In the genomic region with DNA sequence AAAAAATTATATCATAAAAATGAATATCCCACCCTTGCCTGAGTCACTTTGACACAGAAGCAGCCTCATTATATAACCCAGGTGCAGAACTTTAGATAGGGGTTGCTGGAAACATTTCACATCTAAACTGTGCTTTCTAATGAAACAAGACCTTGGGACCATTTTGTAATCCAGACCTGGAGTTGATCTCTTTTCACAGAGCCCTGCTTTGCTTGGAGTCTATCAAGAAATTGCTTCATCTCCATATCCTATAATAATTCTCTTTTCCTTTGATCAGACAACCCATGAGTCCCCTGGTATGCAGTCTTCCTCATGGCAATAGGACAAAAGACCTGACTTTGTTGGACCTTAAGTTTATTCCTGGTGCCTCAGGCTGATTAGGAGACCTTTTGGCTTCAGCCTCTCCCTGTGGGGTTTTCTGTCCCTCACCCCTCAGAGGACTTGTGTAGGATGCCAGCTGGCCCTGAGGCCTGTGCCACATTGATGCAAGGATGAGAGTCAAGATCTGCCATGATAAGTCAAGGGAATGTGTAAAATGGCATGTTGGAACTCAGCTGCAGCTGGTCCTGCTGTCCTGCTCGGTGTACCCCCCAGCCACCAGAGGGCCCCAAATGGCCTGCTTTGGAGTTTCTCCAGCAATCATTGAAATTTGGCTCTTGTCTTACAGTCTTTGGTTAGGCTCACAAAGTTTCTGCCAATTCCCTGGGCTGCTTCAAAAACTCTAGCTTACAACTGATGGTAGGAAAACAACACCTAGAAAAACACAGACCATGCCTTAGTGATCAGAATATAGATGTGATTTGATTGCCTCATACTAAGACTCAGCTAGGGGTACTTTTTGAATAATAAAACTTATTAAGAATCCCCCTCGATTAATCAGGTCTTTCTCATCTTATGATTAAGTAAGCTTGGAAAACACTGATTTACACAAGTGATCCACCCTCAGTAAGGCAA, we compare ENCODE assay signal across 8 cellular contexts.
A peak's percentile ranks its signal among the peaks of the same experiment; 100 is the strongest.
DNase-seq lines count a peak whose midpoint lies in the region; ATAC-seq and TF ChIP-seq lines count a peak whose summit lies in the region.

No MANE protein-coding gene starts in this region.

- H3K36me3 ChIP-seq in sigmoid colon, result no peaks in the 10 kb centered on the region

- 44 to 53% methylated on average over 2 of the region's 2 CpGs for WGBS in sigmoid colon, 2 donors

- ATAC-seq in HG03565 (IDR thresholded peaks at IDR 0.05; ENCODE audit: unreplicated experiment), result no peak

- H3K4me3 ChIP-seq in sigmoid colon, result no peak overlapping the region

- H3K4me1 ChIP-seq in sigmoid colon, result peaks cover 0 to 42% (median 24%) of the 10 kb centered on the region in 4 donors

- TF ChIP-seq POLR2A in sigmoid colon (IDR thresholded peaks at IDR 0.05), result no peak

- peak; percentile 53 for DNase-seq in EL
- peak in 58 of 76 experiments; percentile 2 to 82 (median 38) for DNase-seq in HUDEP-2 (lab: John Stamatoyannopoulos, UW; ENCODE audit: unreplicated experiment in 76 of 76)
- peak; percentile 71 for DNase-seq in UCSD-AML1 (lab: John Stamatoyannopoulos, UW; ENCODE audit: unreplicated experiment)
- peak; percentile 25 for DNase-seq in fibroblast of peridontal ligament (ENCODE audit: extremely low read depth)
- peak; percentile 6 for DNase-seq in occipital lobe (lab: John Stamatoyannopoulos, UW)
- no peak for DNase-seq in NCI-H1694 treated with DMSO at 0.1 percent for 48 hours (lab: John Stamatoyannopoulos, UW)
- DNase-seq in sigmoid colon, result no peak

- H3K27ac ChIP-seq in sigmoid colon, result peak overlapping the region in 1 of 4 donors; percentile 15

- peak in 1 of 4 experiments; percentile 19 for TF ChIP-seq CTCF in sigmoid colon (IDR thresholded peaks at IDR 0.05)

- intact Hi-C loops in sigmoid colon (cut with DNase I), result no loop called here

- no peaks in the 10 kb centered on the region for H3K27me3 ChIP-seq in sigmoid colon

- no peak for TF ChIP-seq EP300 in sigmoid colon (IDR thresholded peaks at IDR 0.05)

- H3K9me3 ChIP-seq in sigmoid colon, result no peaks in the 10 kb centered on the region

Comparison
In these comparisons a context has a peak if more than half of its experiments do, and no peak if none do; other contexts are left out.
1. DNase-seq: peak in EL (single experiment), HUDEP-2 (58 of 76), UCSD-AML1 (single experiment), fibroblast of peridontal ligament (single experiment) and occipital lobe (single experiment); none in NCI-H1694 treated with DMSO at 0.1 percent for 48 hours (single experiment) and sigmoid colon (single experiment).